ENCODE assay signal across 8 cellular contexts in genomic region chr3:5022187-5022965, GRCh38. TPM values are rescaled to one million over a fixed set of nuclear protein-coding genes. Genes with fewer than 3 reads are reported as not detected.
DNase-seq lines count a peak whose midpoint lies in the region; ATAC-seq and TF ChIP-seq lines count a peak whose summit lies in the region.

No MANE protein-coding gene starts in this region.

- no peaks in the 10 kb centered on the region for H3K9me3 ChIP-seq in uterus

- POLR2A ChIA-PET in MCF 10A (lab: Yijun Ruan, JAX), result interaction anchor here (0.6 to 8.6 kb wide), 15 partner anchors 8 to 313 kb away, joined by 3 to 251 read pairs (median 7); partner anchors contain the start of gene BHLHE40

- H3K36me3 Mint-ChIP-seq in MCF 10A (ENCODE audit: insufficient read depth, unreplicated experiment), result no peaks in the 10 kb centered on the region

- CTCF ChIA-PET in MCF 10A (lab: Yijun Ruan, JAX), result interaction anchor here (0.5 to 11.0 kb wide), 12 partner anchors 11 to 687 kb away, joined by 3 to 185 read pairs (median 4); partner anchors contain the start of gene BHLHE40

- peak overlapping the region; percentile 80 for H3K27ac Mint-ChIP-seq in MCF 10A (ENCODE audit: low read depth, unreplicated experiment)

- no peaks in the 10 kb centered on the region for H3K9me3 Mint-ChIP-seq in MCF 10A (ENCODE audit: unreplicated experiment)

- TF ChIP-seq POLR2A in uterus (IDR thresholded peaks at IDR 0.05), result no peak

- intact Hi-C loops in MCF 10A (cut with micrococcal nuclease), result no loop called here
- intact Hi-C loops in uterus (cut with DNase I; ENCODE audit: low total_unique reads), result loop anchor here (10.0 kb wide), 1 partner anchor 308 kb away; no protein-coding TSS in a partner anchor

- no peak overlapping the region for H3K4me3 ChIP-seq in uterus

- H3K27me3 Mint-ChIP-seq in MCF 10A (ENCODE audit: insufficient read depth, unreplicated experiment), result no peaks in the 10 kb centered on the region

- peaks cover 44% of the 10 kb centered on the region for H3K4me1 Mint-ChIP-seq in MCF 10A (ENCODE audit: insufficient read depth, unreplicated experiment)

- peak; percentile 51 for DNase-seq in stimulated activated CD4-positive, alpha-beta T cell treated with anti-CD3 and anti-CD28 coated beads, Interleukin-1b, Interleukin-23, amount 100 ng/mL, for 48 hours
- no peak for DNase-seq in stimulated activated CD4-positive, alpha-beta T cell treated with anti-CD3 and anti-CD28 coated beads, Interleukin-2, amount 100 ng/mL, for 48 hours
- DNase-seq in MCF 10A (ENCODE audit: unreplicated experiment) (peak; percentile 59), uterus (no peak), DMS79 (lab: John Stamatoyannopoulos, UW) (no peak), germinal center (ENCODE audit: low spot score) (no peak), NCI-H2171 treated with DMSO at 0.1 percent for 48 hours (lab: John Stamatoyannopoulos, UW) (no peak)

- ATAC-seq in HG03139 (IDR thresholded peaks at IDR 0.05; ENCODE audit: unreplicated experiment), result peak; percentile 40

- no peak overlapping the region for H3K4me3 Mint-ChIP-seq in MCF 10A (ENCODE audit: unreplicated experiment)

- no peaks in the 10 kb centered on the region for H3K36me3 ChIP-seq in uterus

- H3K27me3 ChIP-seq in uterus, result no peaks in the 10 kb centered on the region

- peak overlapping the region; percentile 64 to 77 for H3K27ac ChIP-seq in uterus

- BruUV-seq in MCF 10A (replicated peaks; lab: Mats Ljungman, UMichigan), result TSS peak; percentile 44

- TF ChIP-seq CTCF in MCF 10A (IDR thresholded peaks at IDR 0.05; ENCODE audit: unreplicated experiment) (no peak), uterus (IDR thresholded peaks at IDR 0.05) (no peak)

- H3K4me1 ChIP-seq in uterus, result no peaks in the 10 kb centered on the region

RNA-seq across cellular contexts. Expression of gene BHLHE40, which starts 43.1 kb away (rescaled TPM):
- total RNA-seq in MCF 10A (2022) (16.8 and 27.9 TPM in 2 replicates), uterus (10 to 100 TPM; 11.4 to 84.2 (median 28.1) TPM)

Comparison
In these comparisons a context has a peak if more than half of its experiments do, and no peak if none do; other contexts are left out.
1. DNase-seq: peak in stimulated activated CD4-positive, alpha-beta T cell treated with anti-CD3 and anti-CD28 coated beads, Interleukin-1b, Interleukin-23, amount 100 ng/mL, for 48 hours (single experiment) and MCF 10A (single experiment); none in stimulated activated CD4-positive, alpha-beta T cell treated with anti-CD3 and anti-CD28 coated beads, Interleukin-2, amount 100 ng/mL, for 48 hours (0 of 2), uterus (0 of 2), DMS79 (single experiment), germinal center (single experiment) and NCI-H2171 treated with DMSO at 0.1 percent for 48 hours (single experiment).